Comparison of ENCODE assay signal across 17 cellular contexts in the genomic region with DNA sequence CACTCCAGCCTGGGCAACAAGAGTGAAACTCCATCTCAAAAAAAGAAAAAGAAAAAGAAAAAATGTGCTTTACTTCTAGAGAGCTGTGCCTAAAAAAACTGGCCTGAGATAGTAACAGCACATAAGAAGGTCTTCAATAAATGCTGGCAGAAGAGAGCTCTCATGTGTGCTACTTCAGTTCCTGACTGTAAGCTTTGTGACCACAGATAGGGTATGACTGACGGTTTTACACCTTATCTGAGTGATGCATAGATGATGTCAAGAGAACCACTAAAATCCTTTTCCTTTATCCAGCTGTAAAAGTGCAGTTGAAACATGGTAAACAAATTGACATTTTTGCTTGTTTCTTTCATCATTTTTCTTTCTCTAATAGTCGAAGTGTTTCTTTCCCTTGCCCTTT.
DNase-seq lines count a peak whose midpoint lies in the region; ATAC-seq and TF ChIP-seq lines count a peak whose summit lies in the region.
"Had no signal": no experiment of that assay in that cellular context is flagged by ENCODE, and none has a peak within 500 bp of the region (broad histone marks: within the 10 kb centered on the region; RNA-seq: fewer than 3 reads in every experiment).

No MANE protein-coding gene starts in this region.

- H3K4me2 ChIP-seq in BLaER1 treated with 17β-estradiol and CSF1 and Interleukin-3, amounts not matched to agents 10 nM and 100 nM: peak overlapping the region in 7 of 11 experiments; percentile 16 to 50 (median 42); a peak in 14 of 22 replicates
- H3K4me2 ChIP-seq: GM23338 had no signal

- no peaks in the 10 kb centered on the region for H3K27me3 Mint-ChIP-seq in endodermal cell (ENCODE audit: insufficient read depth)

- H3K9me3 Mint-ChIP-seq in endodermal cell: peaks cover 14% of the 10 kb centered on the region

- H3K27me3 ChIP-seq in BLaER1 treated with 17β-estradiol and CSF1 and Interleukin-3, amounts not matched to agents 10 nM and 100 nM: no peaks in the 10 kb centered on the region
- H3K27me3 ChIP-seq in endodermal cell (ENCODE audit: control insufficient read depth, insufficient read depth, low read length, poor library complexity, severe bottlenecking) (no peaks in the 10 kb centered on the region), gastrocnemius medialis (no peaks in the 10 kb centered on the region)

- H3K4me3 Mint-ChIP-seq in endodermal cell: no peak overlapping the region
- H3K4me3 Mint-ChIP-seq: GM23338 had no signal

- WGBS in endodermal cell (ENCODE audit: insufficient coverage in 1 of 2, insufficient read length in 1 of 2), 2 experiments: 80 to 94% methylated on average over 2 of the region's 2 CpGs

- peaks cover 0 to 26% (median 14%) of the 10 kb centered on the region in 10 experiments; a peak in 14 of 20 replicates for H3K4me1 ChIP-seq in BLaER1 treated with 17β-estradiol and CSF1 and Interleukin-3, amounts not matched to agents 10 nM and 100 nM
- H3K4me1 ChIP-seq in endodermal cell (ENCODE audit: control insufficient read depth, insufficient read depth, low read length) (no peaks in the 10 kb centered on the region), gastrocnemius medialis (no peaks in the 10 kb centered on the region)

- intact Hi-C loops in gastrocnemius medialis (cut with DNase I; ENCODE audit: low total_unique reads): no loop called here

- no peak overlapping the region for H3K9ac ChIP-seq in BLaER1 treated with 17β-estradiol and CSF1 and Interleukin-3, amounts not matched to agents 10 nM and 100 nM
- no peak overlapping the region for H3K9ac ChIP-seq in endodermal cell (ENCODE audit: extremely low read depth, low read length, poor library complexity, severe bottlenecking)

- H3K27ac Mint-ChIP-seq in endodermal cell: peak overlapping the region; percentile 6
- H3K27ac Mint-ChIP-seq: GM23338 had no signal

- peaks cover 0 to 17% (median 11%) of the 10 kb centered on the region in 11 experiments; a peak in 16 of 22 replicates for H3K9me3 ChIP-seq in BLaER1 treated with 17β-estradiol and CSF1 and Interleukin-3, amounts not matched to agents 10 nM and 100 nM (replicated peaks in 1 of 11)
- H3K9me3 ChIP-seq in endodermal cell (ENCODE audit: control insufficient read depth, low read length) (peaks cover 18% of the 10 kb centered on the region), gastrocnemius medialis (no peaks in the 10 kb centered on the region)

- no peaks in the 10 kb centered on the region for H4K20me1 ChIP-seq in BLaER1 treated with 17β-estradiol and CSF1 and Interleukin-3, amounts not matched to agents 10 nM and 100 nM

- in situ Hi-C loops in gastrocnemius medialis (cut with MboI; ENCODE audit: low sequenced_read_pairs in 4 of 4): no loop called here

- no peaks in the 10 kb centered on the region for H3K4me1 Mint-ChIP-seq in endodermal cell
- H3K4me1 Mint-ChIP-seq: GM23338 had no signal

- no peak overlapping the region for H3K27ac ChIP-seq in BLaER1 treated with 17β-estradiol and CSF1 and Interleukin-3, amounts not matched to agents 10 nM and 100 nM
- no peak overlapping the region for H3K27ac ChIP-seq in endodermal cell (ENCODE audit: low read depth, low read length)
- H3K27ac ChIP-seq in gastrocnemius medialis: no peak overlapping the region
- H3K27ac ChIP-seq: C4-2B, RWPE1 had no signal

- TF ChIP-seq CTCF in endodermal cell (conservative IDR thresholded peaks at IDR 0.05): no peak
- no peak for TF ChIP-seq CTCF in gastrocnemius medialis (IDR thresholded peaks at IDR 0.05 in 4 of 5, conservative IDR thresholded peaks at IDR 0.05 in 1 of 5)

- DNase-seq in ELR (ENCODE audit: low read depth) (peak; percentile 2), RKO (ENCODE audit: low spot score) (peak; percentile 9), endodermal cell (no peak), activated T-cell treated with anti-CD3 and anti-CD28 coated beads for 4 hours (no peak), gastrocnemius medialis (no peak)
- DNase-seq: GF-D8, NCI-H1436, NCI-H1930, NCI-H774, PC-3 had no signal

- TF ChIP-seq POLR2A in gastrocnemius medialis (IDR thresholded peaks at IDR 0.05): no peak

- H3K36me3 ChIP-seq in BLaER1 treated with 17β-estradiol and CSF1 and Interleukin-3, amounts not matched to agents 10 nM and 100 nM: peaks cover 8 to 96% (median 32%) of the 10 kb centered on the region in 11 experiments; a peak in 21 of 22 replicates
- H3K36me3 ChIP-seq in endodermal cell (ENCODE audit: control insufficient read depth, insufficient read depth, low read length): peaks cover 14% of the 10 kb centered on the region
- H3K36me3 ChIP-seq in gastrocnemius medialis: peaks cover 0 to 6% of the 10 kb centered on the region in 2 donors

- H3K4me3 ChIP-seq in BLaER1 treated with 17β-estradiol and CSF1 and Interleukin-3, amounts not matched to agents 10 nM and 100 nM: no peak overlapping the region
- no peak overlapping the region for H3K4me3 ChIP-seq in endodermal cell (ENCODE audit: low read length)
- H3K4me3 ChIP-seq in gastrocnemius medialis: no peak overlapping the region
- H3K4me3 ChIP-seq: GM12878, GM23338 had no signal

- ATAC-seq in gastrocnemius medialis (no peak), HG03139 (IDR thresholded peaks at IDR 0.05; ENCODE audit: unreplicated experiment) (no peak)
- ATAC-seq: GM12878, GM23338, HCT116, PC-3 had no signal

- H3K36me3 Mint-ChIP-seq in endodermal cell (ENCODE audit: low read depth): peaks cover 37% of the 10 kb centered on the region

Comparison
In these comparisons a context has a peak if more than half of its experiments do, and no peak if none do; other contexts are left out.
1. DNase-seq: peak in ELR (single experiment) and RKO (single experiment); none in endodermal cell (single experiment), activated T-cell treated with anti-CD3 and anti-CD28 coated beads for 4 hours (single experiment) and gastrocnemius medialis (0 of 2).